In the genomic region with DNA sequence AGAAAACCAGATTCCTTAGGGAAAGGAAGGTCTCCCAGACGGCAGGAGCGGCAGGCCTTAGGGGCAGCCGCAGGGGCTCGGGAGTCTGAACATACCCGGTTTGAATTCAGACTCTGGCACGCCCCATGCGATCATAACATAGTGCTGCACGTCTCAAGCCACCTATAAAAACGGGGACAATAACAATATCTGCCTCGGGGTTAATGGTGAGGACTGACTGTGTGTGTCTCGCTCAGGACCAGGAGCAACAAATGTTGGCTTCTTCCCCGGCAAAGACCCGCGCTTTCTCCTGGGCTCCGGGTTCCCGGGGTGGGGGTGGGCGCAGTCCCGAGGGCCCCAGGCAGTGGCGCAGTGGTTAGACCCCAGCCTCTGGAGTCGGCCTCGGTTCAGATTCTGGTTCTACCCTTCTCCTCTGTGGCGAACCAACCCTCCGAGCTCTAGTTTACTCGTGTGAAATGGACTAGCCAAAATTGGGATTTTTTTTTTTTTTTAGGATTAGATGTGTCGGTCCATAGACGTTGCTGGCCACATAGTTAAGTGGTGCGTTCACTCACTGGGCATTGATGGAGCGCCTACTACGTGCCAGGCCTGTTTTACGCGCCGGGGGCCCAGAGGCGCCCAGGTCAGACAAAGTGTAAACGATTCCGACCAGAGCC, we compare ENCODE assay signal across 1 cellular context.
TF ChIP-seq lines count a peak whose summit lies in the region.

No MANE protein-coding gene starts in this region.

TF ChIP-seq in GM23338, 12 proteins besides CTCF, POLR2A, EP300 and RAD21 (continued from another document):
- TF ChIP-seq, protein P1, sequence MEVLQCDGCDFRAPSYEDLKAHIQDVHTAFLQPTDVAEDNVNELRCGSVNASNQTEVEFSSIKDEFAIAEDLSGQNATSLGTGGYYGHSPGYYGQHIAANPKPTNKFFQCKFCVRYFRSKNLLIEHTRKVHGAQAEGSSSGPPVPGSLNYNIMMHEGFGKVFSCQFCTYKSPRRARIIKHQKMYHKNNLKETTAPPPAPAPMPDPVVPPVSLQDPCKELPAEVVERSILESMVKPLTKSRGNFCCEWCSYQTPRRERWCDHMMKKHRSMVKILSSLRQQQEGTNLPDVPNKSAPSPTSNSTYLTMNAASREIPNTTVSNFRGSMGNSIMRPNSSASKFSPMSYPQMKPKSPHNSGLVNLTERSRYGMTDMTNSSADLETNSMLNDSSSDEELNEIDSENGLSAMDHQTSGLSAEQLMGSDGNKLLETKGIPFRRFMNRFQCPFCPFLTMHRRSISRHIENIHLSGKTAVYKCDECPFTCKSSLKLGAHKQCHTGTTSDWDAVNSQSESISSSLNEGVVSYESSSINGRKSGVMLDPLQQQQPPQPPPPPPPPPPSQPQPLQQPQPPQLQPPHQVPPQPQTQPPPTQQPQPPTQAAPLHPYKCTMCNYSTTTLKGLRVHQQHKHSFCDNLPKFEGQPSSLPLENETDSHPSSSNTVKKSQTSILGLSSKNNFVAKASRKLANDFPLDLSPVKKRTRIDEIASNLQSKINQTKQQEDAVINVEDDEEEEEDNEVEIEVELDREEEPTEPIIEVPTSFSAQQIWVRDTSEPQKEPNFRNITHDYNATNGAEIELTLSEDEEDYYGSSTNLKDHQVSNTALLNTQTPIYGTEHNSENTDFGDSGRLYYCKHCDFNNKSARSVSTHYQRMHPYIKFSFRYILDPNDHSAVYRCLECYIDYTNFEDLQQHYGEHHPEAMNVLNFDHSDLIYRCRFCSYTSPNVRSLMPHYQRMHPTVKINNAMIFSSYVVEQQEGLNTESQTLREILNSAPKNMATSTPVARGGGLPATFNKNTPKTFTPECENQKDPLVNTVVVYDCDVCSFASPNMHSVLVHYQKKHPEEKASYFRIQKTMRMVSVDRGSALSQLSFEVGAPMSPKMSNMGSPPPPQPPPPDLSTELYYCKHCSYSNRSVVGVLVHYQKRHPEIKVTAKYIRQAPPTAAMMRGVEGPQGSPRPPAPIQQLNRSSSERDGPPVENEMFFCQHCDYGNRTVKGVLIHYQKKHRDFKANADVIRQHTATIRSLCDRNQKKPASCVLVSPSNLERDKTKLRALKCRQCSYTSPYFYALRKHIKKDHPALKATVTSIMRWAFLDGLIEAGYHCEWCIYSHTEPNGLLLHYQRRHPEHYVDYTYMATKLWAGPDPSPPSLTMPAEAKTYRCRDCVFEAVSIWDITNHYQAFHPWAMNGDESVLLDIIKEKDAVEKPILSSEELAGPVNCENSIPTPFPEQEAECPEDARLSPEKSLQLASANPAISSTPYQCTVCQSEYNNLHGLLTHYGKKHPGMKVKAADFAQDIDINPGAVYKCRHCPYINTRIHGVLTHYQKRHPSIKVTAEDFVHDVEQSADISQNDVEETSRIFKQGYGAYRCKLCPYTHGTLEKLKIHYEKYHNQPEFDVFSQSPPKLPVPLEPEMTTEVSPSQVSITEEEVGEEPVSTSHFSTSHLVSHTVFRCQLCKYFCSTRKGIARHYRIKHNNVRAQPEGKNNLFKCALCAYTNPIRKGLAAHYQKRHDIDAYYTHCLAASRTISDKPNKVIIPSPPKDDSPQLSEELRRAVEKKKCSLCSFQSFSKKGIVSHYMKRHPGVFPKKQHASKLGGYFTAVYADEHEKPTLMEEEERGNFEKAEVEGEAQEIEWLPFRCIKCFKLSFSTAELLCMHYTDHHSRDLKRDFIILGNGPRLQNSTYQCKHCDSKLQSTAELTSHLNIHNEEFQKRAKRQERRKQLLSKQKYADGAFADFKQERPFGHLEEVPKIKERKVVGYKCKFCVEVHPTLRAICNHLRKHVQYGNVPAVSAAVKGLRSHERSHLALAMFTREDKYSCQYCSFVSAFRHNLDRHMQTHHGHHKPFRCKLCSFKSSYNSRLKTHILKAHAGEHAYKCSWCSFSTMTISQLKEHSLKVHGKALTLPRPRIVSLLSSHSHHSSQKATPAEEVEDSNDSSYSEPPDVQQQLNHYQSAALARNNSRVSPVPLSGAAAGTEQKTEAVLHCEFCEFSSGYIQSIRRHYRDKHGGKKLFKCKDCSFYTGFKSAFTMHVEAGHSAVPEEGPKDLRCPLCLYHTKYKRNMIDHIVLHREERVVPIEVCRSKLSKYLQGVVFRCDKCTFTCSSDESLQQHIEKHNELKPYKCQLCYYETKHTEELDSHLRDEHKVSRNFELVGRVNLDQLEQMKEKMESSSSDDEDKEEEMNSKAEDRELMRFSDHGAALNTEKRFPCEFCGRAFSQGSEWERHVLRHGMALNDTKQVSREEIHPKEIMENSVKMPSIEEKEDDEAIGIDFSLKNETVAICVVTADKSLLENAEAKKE (CRISPR knock-in tag; IDR thresholded peaks at IDR 0.05) = no peak
- TF ChIP-seq JUNB (IDR thresholded peaks at IDR 0.05; ENCODE audit: unreplicated experiment) = no peak
- TF ChIP-seq POLR2AphosphoS5 (IDR thresholded peaks at IDR 0.05; ENCODE audit: low read depth) = no peak
- TF ChIP-seq, protein P2, sequence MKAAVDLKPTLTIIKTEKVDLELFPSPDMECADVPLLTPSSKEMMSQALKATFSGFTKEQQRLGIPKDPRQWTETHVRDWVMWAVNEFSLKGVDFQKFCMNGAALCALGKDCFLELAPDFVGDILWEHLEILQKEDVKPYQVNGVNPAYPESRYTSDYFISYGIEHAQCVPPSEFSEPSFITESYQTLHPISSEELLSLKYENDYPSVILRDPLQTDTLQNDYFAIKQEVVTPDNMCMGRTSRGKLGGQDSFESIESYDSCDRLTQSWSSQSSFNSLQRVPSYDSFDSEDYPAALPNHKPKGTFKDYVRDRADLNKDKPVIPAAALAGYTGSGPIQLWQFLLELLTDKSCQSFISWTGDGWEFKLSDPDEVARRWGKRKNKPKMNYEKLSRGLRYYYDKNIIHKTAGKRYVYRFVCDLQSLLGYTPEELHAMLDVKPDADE (IDR thresholded peaks at IDR 0.05) = no peak
- no peak for TF ChIP-seq EZH2 (IDR thresholded peaks at IDR 0.05; ENCODE audit: low read depth, unreplicated experiment)
